8 cellular contexts compared by ENCODE assay signal in the genomic region with DNA sequence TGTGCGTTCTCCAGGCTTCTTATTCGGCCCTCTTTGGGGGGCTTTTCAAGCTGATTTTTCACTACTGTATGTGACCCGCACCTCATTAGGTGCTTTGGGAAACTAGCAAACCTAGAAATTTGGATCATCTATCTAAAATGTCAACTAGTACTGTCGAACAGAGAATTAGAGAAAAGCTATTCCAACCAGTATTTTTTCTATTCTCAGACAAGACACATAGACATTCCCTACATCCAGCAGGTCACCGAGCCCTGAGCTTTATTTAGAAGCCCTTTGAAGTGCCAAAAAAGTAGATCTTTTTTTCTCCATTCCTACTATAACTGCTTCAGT. TPM values are rescaled to one million over a fixed set of nuclear protein-coding genes. Genes with fewer than 3 reads are reported as not detected.
DNase-seq lines count a peak whose midpoint lies in the region; ATAC-seq and TF ChIP-seq lines count a peak whose summit lies in the region.

No MANE protein-coding gene starts in this region.

- TF ChIP-seq CTCF in AG04450 (IDR thresholded peaks at IDR 0.05; ENCODE audit: low read depth, low read length) (no peak), choroid plexus epithelial cell (conservative IDR thresholded peaks at IDR 0.05; ENCODE audit: low read depth, low read length) (no peak)

- H3K9me3 ChIP-seq in AG04450 (ENCODE audit: control insufficient read depth, insufficient read depth, low read length) (no peaks in the 10 kb centered on the region), KOPT-K1 (ENCODE audit: insufficient read depth, low read length, poor library complexity, severe bottlenecking) (no peaks in the 10 kb centered on the region)

- CTCF ChIA-PET in AG04450 (lab: Charles Lee) = interaction anchor here (1.5 to 2.0 kb wide), 2 partner anchors 10 to 46 kb away, joined by 5 to 8 read pairs; no protein-coding TSS in a partner anchor

- peak overlapping the region; percentile 87 to 98 (median 98) for H3K27ac Mint-ChIP-seq in naive thymus-derived CD8-positive, alpha-beta T cell

- DNase-seq in AG04450 (ENCODE audit: low read depth, low spot score) (no peak), choroid plexus epithelial cell (ENCODE audit: low read depth) (no peak), glomerular visceral epithelial cell (ENCODE audit: extremely low spot score) (no peak), nucleus accumbens (lab: John Stamatoyannopoulos, UW) (no peak)
- DNase-seq in naive thymus-derived CD8-positive, alpha-beta T cell = no peak

- H3K4me3 ChIP-seq in AG04450 (ENCODE audit: low read depth, low read length) (peak overlapping the region; percentile 91), choroid plexus epithelial cell (ENCODE audit: low read depth, low read length) (peak overlapping the region; percentile 83)

- H3K4me3 Mint-ChIP-seq in naive thymus-derived CD8-positive, alpha-beta T cell = peak overlapping the region; percentile 90 to 99 (median 98)

- H3K4me1 Mint-ChIP-seq in naive thymus-derived CD8-positive, alpha-beta T cell = peaks cover 16 to 36% (median 26%) of the 10 kb centered on the region in 4 donors

- H3K9me3 Mint-ChIP-seq in naive thymus-derived CD8-positive, alpha-beta T cell = no peaks in the 10 kb centered on the region

- no peaks in the 10 kb centered on the region for H3K27me3 ChIP-seq in AG04450 (ENCODE audit: control insufficient read depth, insufficient read depth, low read length)

- peaks cover 37% of the 10 kb centered on the region for H3K36me3 ChIP-seq in KOPT-K1 (ENCODE audit: insufficient read depth, low read length)

- POLR2A ChIA-PET in AG04450 (lab: Yijun Ruan, JAX) = no interaction called here
- POLR2A ChIA-PET in naive thymus-derived CD8-positive, alpha-beta T cell (lab: Charles Lee) = interaction anchor here (0.5 to 2.7 kb wide), 6 partner anchors 31 to 897 kb away, joined by 3 to 12 read pairs (median 4); partner anchors contain the start of genes ARHGEF2, LAMTOR2 and UBQLN4

- H3K27me3 Mint-ChIP-seq in naive thymus-derived CD8-positive, alpha-beta T cell = peaks cover 0 to 7% (median 4%) of the 10 kb centered on the region in 5 donors

- H3K27ac ChIP-seq in AG04450 (ENCODE audit: low read depth, low read length) = no peak overlapping the region
- H3K27ac ChIP-seq in KOPT-K1 (ENCODE audit: low read depth, low read length, poor library complexity, severe bottlenecking) = peak overlapping the region; percentile 63

- peaks cover 0 to 41% (median 4%) of the 10 kb centered on the region in 3 donors for H3K36me3 Mint-ChIP-seq in naive thymus-derived CD8-positive, alpha-beta T cell

- no peak for ATAC-seq in naive thymus-derived CD8-positive, alpha-beta T cell
- ATAC-seq in GM19035 (IDR thresholded peaks at IDR 0.05; ENCODE audit: unreplicated experiment) = no peak
- no peak for ATAC-seq in GM21526 (IDR thresholded peaks at IDR 0.05; ENCODE audit: low FRiP score, unreplicated experiment)

RNA-seq across cellular contexts. Expression of gene SSR2, which starts 0.3 kb away (rescaled TPM):
- polyA plus RNA-seq in AG04450 (2011; rRNA removed) = 867 and 961 TPM in 2 replicates
- 384 and 431 TPM in 2 replicates for polyA minus RNA-seq in AG04450 (2011; rRNA and poly(A)+ RNA removed)
- total RNA-seq in naive thymus-derived CD8-positive, alpha-beta T cell = 100 to 1,000 TPM; 199 to 218 TPM
- polyA plus RNA-seq in naive thymus-derived CD8-positive, alpha-beta T cell = 100 to 1,000 TPM; 345 to 396 (median 347) TPM

RNA-seq across cellular contexts. Expression of gene UBQLN4, which starts 32.5 kb away (rescaled TPM):
- polyA plus RNA-seq in AG04450 (2011; rRNA removed) = 22.7 and 23.2 TPM in 2 replicates
- polyA minus RNA-seq in AG04450 (2011; rRNA and poly(A)+ RNA removed) = 27.8 and 37.7 TPM in 2 replicates
- total RNA-seq in naive thymus-derived CD8-positive, alpha-beta T cell = 10 to 100 TPM; 31.6 to 34.8 TPM
- 1 to 10 TPM; 6.9 to 9.7 (median 7.6) TPM for polyA plus RNA-seq in naive thymus-derived CD8-positive, alpha-beta T cell

RNA-seq across cellular contexts. Expression of gene LAMTOR2, which starts 33.5 kb away (rescaled TPM):
- polyA plus RNA-seq in AG04450 (2011; rRNA removed) = 42.4 and 60.4 TPM in 2 replicates
- 28.4 and 35.7 TPM in 2 replicates for polyA minus RNA-seq in AG04450 (2011; rRNA and poly(A)+ RNA removed)
- 10 to 100 TPM; 22.6 to 24.2 TPM for total RNA-seq in naive thymus-derived CD8-positive, alpha-beta T cell
- polyA plus RNA-seq in naive thymus-derived CD8-positive, alpha-beta T cell = 100 to 1,000 TPM in 1 of 3 donors, 10 to 100 TPM in 2; 89.1 to 102 (median 96.1) TPM

RNA-seq across cellular contexts. Expression of gene RAB25, which starts 39.9 kb away (rescaled TPM):
- polyA plus RNA-seq in AG04450 (2011; rRNA removed) = not detected in 2 replicates
- polyA minus RNA-seq in AG04450 (2011; rRNA and poly(A)+ RNA removed) = not detected in 2 replicates
- total RNA-seq in naive thymus-derived CD8-positive, alpha-beta T cell = 1 to 10 TPM; 1.1 to 1.3 TPM
- 1 to 10 TPM in 1 of 3 donors, under 1 TPM in 2; 0.81 to 2.0 (median 0.96) TPM for polyA plus RNA-seq in naive thymus-derived CD8-positive, alpha-beta T cell

RNA-seq across cellular contexts. Expression of gene ARHGEF2, which starts 42.7 kb away (rescaled TPM):
- 121 and 128 TPM in 2 replicates for polyA plus RNA-seq in AG04450 (2011; rRNA removed)
- polyA minus RNA-seq in AG04450 (2011; rRNA and poly(A)+ RNA removed) = 142 and 172 TPM in 2 replicates
- 100 to 1,000 TPM; 204 to 210 TPM for total RNA-seq in naive thymus-derived CD8-positive, alpha-beta T cell
- polyA plus RNA-seq in naive thymus-derived CD8-positive, alpha-beta T cell = 10 to 100 TPM; 13.8 to 22.0 (median 15.8) TPM
